Comparison of ENCODE assay signal across 12 cellular contexts in the genomic region with DNA sequence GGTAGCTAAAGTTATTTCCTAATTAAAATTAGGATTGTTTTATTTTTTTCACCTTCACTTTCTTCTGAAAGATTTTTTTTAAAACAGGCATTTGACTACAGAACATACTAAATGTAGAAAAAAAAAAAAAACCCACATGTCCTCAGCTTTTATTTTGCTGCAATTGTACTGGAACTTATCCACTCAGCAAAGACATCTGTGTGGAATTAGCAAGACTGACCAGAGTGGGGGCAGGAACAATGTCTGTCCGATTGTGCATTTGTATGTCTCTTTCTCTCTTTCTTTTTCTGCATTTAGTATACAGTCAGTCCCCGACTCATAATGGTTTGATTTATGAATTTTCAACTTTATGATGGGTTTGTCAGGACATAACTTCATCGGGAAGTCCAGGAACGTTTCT.
A peak's percentile ranks its signal among the peaks of the same experiment; 100 is the strongest.
DNase-seq lines count a peak whose midpoint lies in the region; ATAC-seq and TF ChIP-seq lines count a peak whose summit lies in the region.
"Had no signal": no experiment of that assay in that cellular context is flagged by ENCODE, and none has a peak within 500 bp of the region (broad histone marks: within the 10 kb centered on the region; RNA-seq: fewer than 3 reads in every experiment).

No MANE protein-coding gene starts in this region.

- intact Hi-C loops in sciatic nerve (cut with DNase I) (no loop called here), lower leg skin (cut with DNase I; ENCODE audit: low total_unique reads) (no loop called here)

- H3K4me3 ChIP-seq in BJ (ENCODE audit: low read depth, low read length), result no peak overlapping the region
- H3K4me3 ChIP-seq in fibroblast of the aortic adventitia (ENCODE audit: low read depth, low read length), result no peak overlapping the region
- no peak overlapping the region for H3K4me3 ChIP-seq in lower leg skin (ENCODE audit: low read depth, poor library complexity, severe bottlenecking)

- H3K36me3 ChIP-seq in BJ (ENCODE audit: control insufficient read depth, insufficient read depth, low read length), result no peaks in the 10 kb centered on the region; the same call in 1 of the 2 replicates

- TF ChIP-seq POLR2A in lower leg skin (IDR thresholded peaks at IDR 0.05), result no peak

- H3K27me3 ChIP-seq in BJ (ENCODE audit: control insufficient read depth, insufficient read depth, low read length), result no peaks in the 10 kb centered on the region

- 45 to 55% methylated on average over 4 of the region's 4 CpGs for WGBS in lower leg skin, 2 donors

- ATAC-seq in SK-N-SH treated with all-trans-retinoic acid at 6 μM for 48 hours, result peak; percentile 54; the same call in 2 of the 3 replicates
- ATAC-seq in sciatic nerve, result peak; percentile 81
- ATAC-seq: HCT116 had no signal

- CTCF ChIA-PET in BJ (lab: Yijun Ruan, JAX), result interaction anchor here (0.6 to 0.8 kb wide), 2 partner anchors 14 to 131 kb away, joined by 3 to 4 read pairs; no protein-coding TSS in a partner anchor

- no peak overlapping the region for H3K27ac ChIP-seq in caudate nucleus (ENCODE audit: low read depth, low read length)

- TF ChIP-seq CTCF in BJ (IDR thresholded peaks at IDR 0.05; ENCODE audit: insufficient read depth, low read depth, low read length) (no peak), fibroblast of the aortic adventitia (IDR thresholded peaks at IDR 0.05; ENCODE audit: insufficient read depth, low read length) (no peak), lower leg skin (IDR thresholded peaks at IDR 0.05) (no peak), GM13976 (IDR thresholded peaks at IDR 0.05; ENCODE audit: borderline replicate concordance, control extremely low read depth, extremely low read depth, insufficient read depth, missing control alignments) (no peak)

- in situ Hi-C loops in GM13976 (cut with MboI; ENCODE audit: low sequenced_read_pairs, unreplicated experiment), result no loop called here

- DNase-seq in BJ (ENCODE audit: low read depth) (peak; percentile 15), fibroblast of the aortic adventitia (ENCODE audit: low read depth) (peak; percentile 37), sciatic nerve (ENCODE audit: low spot score) (no peak), lower leg skin (ENCODE audit: low spot score in 2 of 2) (no peak), caudate nucleus (lab: John Stamatoyannopoulos, UW) (no peak), GM13976 (ENCODE audit: low spot score) (no peak)
- DNase-seq: DMS53, NCI-H2029, NCI-H510A treated with DMSO at 0.1 percent for 48 hours, SHP77 had no signal

- POLR2A ChIA-PET in BJ (lab: Charles Lee), result interaction anchor here (0.6 kb wide), 1 partner anchor 69 kb away, joined by 19 read pairs; no protein-coding TSS in a partner anchor

TF ChIP-seq in SK-N-SH treated with all-trans-retinoic acid at 6 μM for 48 hours, 23 proteins besides CTCF, POLR2A, EP300 and RAD21:
- no peak for TF ChIP-seq BACH2 (CRISPR knock-in tag; IDR thresholded peaks at IDR 0.05; ENCODE audit: borderline replicate concordance)
- TF ChIP-seq, protein P1, sequence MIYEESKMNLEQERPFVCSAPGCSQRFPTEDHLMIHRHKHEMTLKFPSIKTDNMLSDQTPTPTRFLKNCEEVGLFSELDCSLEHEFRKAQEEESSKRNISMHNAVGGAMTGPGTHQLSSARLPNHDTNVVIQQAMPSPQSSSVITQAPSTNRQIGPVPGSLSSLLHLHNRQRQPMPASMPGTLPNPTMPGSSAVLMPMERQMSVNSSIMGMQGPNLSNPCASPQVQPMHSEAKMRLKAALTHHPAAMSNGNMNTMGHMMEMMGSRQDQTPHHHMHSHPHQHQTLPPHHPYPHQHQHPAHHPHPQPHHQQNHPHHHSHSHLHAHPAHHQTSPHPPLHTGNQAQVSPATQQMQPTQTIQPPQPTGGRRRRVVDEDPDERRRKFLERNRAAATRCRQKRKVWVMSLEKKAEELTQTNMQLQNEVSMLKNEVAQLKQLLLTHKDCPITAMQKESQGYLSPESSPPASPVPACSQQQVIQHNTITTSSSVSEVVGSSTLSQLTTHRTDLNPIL (CRISPR knock-in tag; IDR thresholded peaks at IDR 0.05; ENCODE audit: low read depth), result no peak
- TF ChIP-seq RARB (CRISPR knock-in tag; IDR thresholded peaks at IDR 0.05), result no peak
- TF ChIP-seq CSDC2 (CRISPR knock-in tag; IDR thresholded peaks at IDR 0.05), result no peak
- no peak for TF ChIP-seq GLIS3 (CRISPR knock-in tag; IDR thresholded peaks at IDR 0.05)
- TF ChIP-seq ESRRG (CRISPR knock-in tag; IDR thresholded peaks at IDR 0.05), result no peak

Comparison
In these comparisons a context has a peak if more than half of its experiments do, and no peak if none do; other contexts are left out.
1. DNase-seq: peak in BJ (single experiment) and fibroblast of the aortic adventitia (single experiment); none in sciatic nerve (single experiment), lower leg skin (0 of 2), caudate nucleus (0 of 61) and GM13976 (single experiment).